ENCODE assay signal across 9 cellular contexts in the genomic region with DNA sequence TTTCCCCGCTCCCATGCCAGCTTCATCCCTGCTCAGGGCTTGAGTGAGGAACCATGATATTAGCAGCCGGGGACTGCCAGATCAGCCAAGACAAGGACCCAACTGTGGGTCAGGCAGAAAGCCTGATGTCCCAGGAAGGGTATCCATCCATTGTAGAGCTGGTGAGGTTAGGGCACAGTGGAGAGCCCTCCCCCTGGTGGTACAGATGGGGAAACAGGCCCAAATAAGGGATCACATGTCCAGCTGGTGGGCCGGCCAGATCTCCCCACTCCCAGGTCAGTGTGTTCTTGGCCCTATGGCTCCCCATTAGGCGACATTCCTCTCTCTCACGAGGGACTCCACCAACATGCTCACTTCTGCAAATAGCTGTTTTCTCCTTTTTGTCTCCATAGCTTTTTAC. TPM values are rescaled to one million over a fixed set of nuclear protein-coding genes. Genes with fewer than 3 reads are reported as not detected.
DNase-seq lines count a peak whose midpoint lies in the region; ATAC-seq, FAIRE-seq and TF ChIP-seq lines count a peak whose summit lies in the region.
"Had no signal": no experiment of that assay in that cellular context is flagged by ENCODE, and none has a peak within 500 bp of the region (broad histone marks: within the 10 kb centered on the region; RNA-seq: fewer than 3 reads in every experiment).

No MANE protein-coding gene starts in this region.

- H3K27me3 ChIP-seq in GM12878 (replicated peaks in 1 of 2; ENCODE audit: control insufficient read depth in 2 of 2, insufficient read depth in 2 of 2, low read length in 1 of 2) (no peaks in the 10 kb centered on the region; a peak in 1 of 4 replicates), spleen (replicated peaks in 1 of 7) (peaks cover 0 to 21% (median 0%) of the 10 kb centered on the region in 7 donors)

- no peak overlapping the region for H3K4me3 Mint-ChIP-seq in nephron

- in situ Hi-C loops in GM12878 (cut with MboI) = no loop called here

- H3K27ac Mint-ChIP-seq in nephron = peak overlapping the region in 2 of 3 experiments; percentile 9 to 43

- no peak for TF ChIP-seq POLR2A in GM12878 (IDR thresholded peaks at IDR 0.05; ENCODE audit: low read depth, low read length)
- TF ChIP-seq POLR2A in spleen (IDR thresholded peaks at IDR 0.05) = no peak

- POLR2A ChIA-PET in GM12878 (lab: Charles Lee) = interaction anchor here (0.6 to 0.8 kb wide), 2 partner anchors 20 to 28 kb away, joined by 3 to 4 read pairs; a partner anchor contains a TSS

- H3K27me3 Mint-ChIP-seq in nephron (ENCODE audit: low read depth) = peaks cover 9% of the 10 kb centered on the region

- no peak overlapping the region for H3K4me2 ChIP-seq in GM12878 (ENCODE audit: control insufficient read depth, insufficient read depth)

- H3K27ac ChIP-seq in GM12878 (ENCODE audit: control insufficient read depth, insufficient read depth) (no peak overlapping the region), spleen (no peak overlapping the region)

- H3K79me2 ChIP-seq in GM12878 (ENCODE audit: control insufficient read depth, insufficient read depth, low read length) = no peaks in the 10 kb centered on the region

- no peaks in the 10 kb centered on the region for H3K9me3 Mint-ChIP-seq in nephron

- H3K9me3 ChIP-seq in GM12878 (replicated peaks; ENCODE audit: control insufficient read depth, insufficient read depth, low read length) (no peaks in the 10 kb centered on the region), spleen (no peaks in the 10 kb centered on the region)

- SMC1A ChIA-PET in GM12878 (lab: Charles Lee; ENCODE audit: uncharacterized antibody, unreplicated experiment) = interaction anchor here (0.8 to 1.4 kb wide), 6 partner anchors 13 to 175 kb away, joined by 3 to 4 read pairs (median 3); a partner anchor contains a TSS

- no peak overlapping the region for H2AFZ ChIP-seq in GM12878 (ENCODE audit: control insufficient read depth, low read depth, low read length)

- no TSS peak for BruUV-seq in GM12878 (replicated peaks; lab: Mats Ljungman, UMichigan)

- no peak overlapping the region for H3K9ac ChIP-seq in GM12878 (ENCODE audit: control insufficient read depth, insufficient read depth, low read length)

- peak; percentile 33 to 62 (median 42); a peak in 5 of 6 replicates for TF ChIP-seq CTCF in GM12878 (IDR thresholded peaks at IDR 0.05 in 2 of 3, conservative IDR thresholded peaks at IDR 0.05 in 1 of 3; ENCODE audit: control insufficient read depth in 2 of 3, extremely low read depth in 1 of 3, insufficient read depth in 1 of 3, low read depth in 3 of 3, low read length in 3 of 3)
- peak; percentile 24 to 40 (median 31) for TF ChIP-seq CTCF in nephron (IDR thresholded peaks at IDR 0.05; ENCODE audit: unreplicated experiment in 3 of 3)
- peak in 5 of 11 experiments; percentile 30 to 50 (median 34) for TF ChIP-seq CTCF in spleen (IDR thresholded peaks at IDR 0.05 in 8 of 11, conservative IDR thresholded peaks at IDR 0.05 in 3 of 11)

- no peaks in the 10 kb centered on the region for H3K4me1 ChIP-seq in GM12878 (ENCODE audit: control insufficient read depth, insufficient read depth, low read length)
- peaks cover 0 to 10% (median 3%) of the 10 kb centered on the region in 6 donors for H3K4me1 ChIP-seq in spleen

- no peaks in the 10 kb centered on the region for H4K20me1 ChIP-seq in GM12878 (ENCODE audit: control insufficient read depth, insufficient read depth)

- H3K4me3 ChIP-seq in GM12878 (no peak overlapping the region), spleen (no peak overlapping the region)

- FAIRE-seq in GM12878 (lab: Jason Lieb, UNC) (no peak), frontal cortex (lab: Jason Lieb, UNC) (no peak)

- ATAC-seq in GM12878 = peak; percentile 84

- H3K4me1 Mint-ChIP-seq in nephron = peaks cover 20% of the 10 kb centered on the region

- H3K36me3 Mint-ChIP-seq in nephron (ENCODE audit: low read depth) = no peaks in the 10 kb centered on the region

- DNase-seq in GM03348 (ENCODE audit: low spot score) (peak; percentile 64), GM12878 (ENCODE audit: low read depth, low spot score) (no peak), spleen (no peak), NCI-H1417 treated with DMSO at 0.1 percent for 48 hours (lab: John Stamatoyannopoulos, UW) (no peak), frontal cortex (ENCODE audit: low spot score in 2 of 2) (no peak)
- DNase-seq in activated CD8-positive, alpha-beta memory T cell treated with anti-CD3 and anti-CD28 coated beads for 24 hours = no peak
- DNase-seq: T-helper 9 cell had no signal

- intact Hi-C loops in GM12878 (cut with micrococcal nuclease; ENCODE audit: unreplicated experiment) (loop anchor here (2.0 kb wide), 1 partner anchor 45 kb away; no protein-coding TSS in a partner anchor), spleen (cut with DNase I; ENCODE audit: low total_unique reads) (no loop called here)

- 16% methylated on average over 5 of the region's 5 CpGs for WGBS in GM12878 (ENCODE audit: insufficient coverage, insufficient replicate concordance, low lambda C conversion rate, missing lambda C conversion rate)
- 64 to 84% (median 79%) methylated on average over 5 of the region's 5 CpGs for WGBS in spleen, 5 donors

- TF ChIP-seq EP300 in Ishikawa (IDR thresholded peaks at IDR 0.05; ENCODE audit: borderline replicate concordance) = no peak
- no peak for TF ChIP-seq EP300 in GM12878 (IDR thresholded peaks at IDR 0.05; ENCODE audit: borderline replicate concordance in 1 of 2, control insufficient read depth in 1 of 2, low read depth in 2 of 2, low read length in 2 of 2)

- RAD21 ChIA-PET in GM12878 (lab: Charles Lee; ENCODE audit: unreplicated experiment) = interaction anchor here (0.9 to 2.0 kb wide), 5 partner anchors 13 to 47 kb away, joined by 3 to 8 read pairs (median 3); no protein-coding TSS in a partner anchor

- CTCF ChIA-PET in GM12878 (lab: Yijun Ruan, JAX) = interaction anchor here (0.7 to 9.3 kb wide), 14 partner anchors 9 to 183 kb away, joined by 3 to 68 read pairs (median 3); no protein-coding TSS in a partner anchor

- peak; percentile 24; the same call in 1 of the 2 replicates for TF ChIP-seq RAD21 in Ishikawa (IDR thresholded peaks at IDR 0.05; ENCODE audit: low read depth)
- no peak for TF ChIP-seq RAD21 in GM12878 (IDR thresholded peaks at IDR 0.05; ENCODE audit: insufficient read depth, low read depth, low read length)

- H3K36me3 ChIP-seq in GM12878 (ENCODE audit: control insufficient read depth in 2 of 2, insufficient read depth in 2 of 2, low read length in 1 of 2) = no peaks in the 10 kb centered on the region
- H3K36me3 ChIP-seq in spleen = no peaks in the 10 kb centered on the region

RNA-seq across cellular contexts. Expression of a gene that starts 9.0 kb away (rescaled TPM):
- total RNA-seq in GM12878 (2013; cell fraction: nucleolus; rRNA removed) = not detected in 2 replicates
- total RNA-seq in GM12878 (2014; rRNA removed) = not detected in 2 replicates
- total RNA-seq in GM12878 (2014; rRNA removed; fragmentation: Illumina TruSeq; extraction: Trizol) = not detected in 2 replicates
- not detected in 2 replicates for total RNA-seq in GM12878 (2021)
- polyA plus RNA-seq in GM12878 (2011; ENCODE audit: low read depth) = not detected
- not detected in 2 replicates for polyA plus RNA-seq in GM12878 (2011; rRNA removed)
- not detected in 2 replicates for polyA plus RNA-seq in GM12878 (2011; cell fraction: cytosol; rRNA removed)
- polyA plus RNA-seq in GM12878 (2011; cell fraction: nucleus; rRNA removed) = not detected in 2 replicates
- polyA plus RNA-seq in GM12878 (2012) = not detected in 2 replicates
- polyA plus RNA-seq in GM12878 (2014; fragmentation: Illumina TruSeq; extraction: Trizol) = not detected in 2 replicates
- polyA plus RNA-seq in GM12878 (2014; fragmentation: Nextera tagmentation; extraction: Ambion mirVana) = not detected
- not detected in 2 replicates for polyA plus RNA-seq in GM12878 (2014; rRNA removed)
- polyA plus RNA-seq in GM12878 (2016; fragmentation: Nextera tagmentation; extraction: Ambion mirVana) = not detected
- not detected in 2 replicates for polyA minus RNA-seq in GM12878 (2011; rRNA and poly(A)+ RNA removed)
- not detected in 2 replicates for polyA minus RNA-seq in GM12878 (2011; cell fraction: cytosol; rRNA and poly(A)+ RNA removed)
- not detected in 2 replicates for polyA minus RNA-seq in GM12878 (2011; cell fraction: nucleus; rRNA and poly(A)+ RNA removed)
- under 1 TPM in 2 of 7 donors, not detected in 5; 0.25 to 0.47 TPM for total RNA-seq in spleen
- polyA plus RNA-seq in spleen = 1 to 10 TPM in 1 of 3 donors, under 1 TPM in 2; 0.26 to 1.3 (median 0.41) TPM
- total RNA-seq in frontal cortex = not detected

RNA-seq across cellular contexts. Expression of a gene that starts 14.3 kb away (rescaled TPM):
- total RNA-seq in GM12878 (2013; cell fraction: nucleolus; rRNA removed) = not detected in 2 replicates
- total RNA-seq in GM12878 (2014; rRNA removed) (0.06 and 0.11 TPM in 2 replicates), GM12878 (2014; rRNA removed; fragmentation: Illumina TruSeq; extraction: Trizol) (0.05 TPM in 1 of 2 replicates, not detected in the other), GM12878 (2021) (0.08 TPM in 1 of 2 replicates, not detected in the other), spleen (not detected), frontal cortex (2.9 TPM)
- not detected for polyA plus RNA-seq in GM12878 (2011; ENCODE audit: low read depth)
- polyA plus RNA-seq in GM12878 (2011; rRNA removed) (not detected in 2 replicates), GM12878 (2014; fragmentation: Illumina TruSeq; extraction: Trizol) (0.01 TPM in 1 of 2 replicates, not detected in the other), GM12878 (2014; fragmentation: Nextera tagmentation; extraction: Ambion mirVana) (not detected), GM12878 (2014; rRNA removed) (0.04 TPM in 1 of 2 replicates, not detected in the other), GM12878 (2016; fragmentation: Nextera tagmentation; extraction: Ambion mirVana) (under 1 TPM in 1 of 2 experiments, not detected in 1; 0.15 TPM), spleen (under 1 TPM in 2 of 3 donors, not detected in 1; 0.03 to 0.10 TPM)
- 0.01 TPM in 1 of 2 replicates, not detected in the other for polyA plus RNA-seq in GM12878 (2011; cell fraction: cytosol; rRNA removed)
- 0.03 TPM in 2 replicates for polyA plus RNA-seq in GM12878 (2011; cell fraction: nucleus; rRNA removed)
- polyA plus RNA-seq in GM12878 (2012) = 0.13 and 0.16 TPM in 2 replicates
- not detected in 2 replicates for polyA minus RNA-seq in GM12878 (2011; rRNA and poly(A)+ RNA removed)
- polyA minus RNA-seq in GM12878 (2011; cell fraction: cytosol; rRNA and poly(A)+ RNA removed) = not detected in 2 replicates
- polyA minus RNA-seq in GM12878 (2011; cell fraction: nucleus; rRNA and poly(A)+ RNA removed) = not detected in 2 replicates

RNA-seq across cellular contexts. Expression of a gene that starts 19.9 kb away (rescaled TPM):
- 33.8 and 34.4 TPM in 2 replicates for total RNA-seq in GM12878 (2013; cell fraction: nucleolus; rRNA removed)
- total RNA-seq in GM12878 (2014; rRNA removed) (1.8 and 3.0 TPM in 2 replicates), GM12878 (2014; rRNA removed; fragmentation: Illumina TruSeq; extraction: Trizol) (1.2 and 1.4 TPM in 2 replicates), GM12878 (2021) (2.2 and 3.3 TPM in 2 replicates), spleen (100 to 1,000 TPM in 3 of 7 donors, 10 to 100 TPM in 4; 66.8 to 144 (median 97.1) TPM), frontal cortex (12.2 TPM)
- 0.93 TPM for polyA plus RNA-seq in GM12878 (2011; ENCODE audit: low read depth)
- polyA plus RNA-seq in GM12878 (2011; rRNA removed) (0.64 and 0.65 TPM in 2 replicates), GM12878 (2014; fragmentation: Illumina TruSeq; extraction: Trizol) (0.41 and 0.90 TPM in 2 replicates), GM12878 (2014; fragmentation: Nextera tagmentation; extraction: Ambion mirVana) (under 1 TPM; 0.02 to 0.16 TPM), GM12878 (2014; rRNA removed) (0.94 and 2.1 TPM in 2 replicates), GM12878 (2016; fragmentation: Nextera tagmentation; extraction: Ambion mirVana) (1 to 10 TPM; 1.5 to 1.7 TPM), spleen (10 to 100 TPM; 12.8 to 27.4 (median 14.2) TPM)
- polyA plus RNA-seq in GM12878 (2011; cell fraction: cytosol; rRNA removed) = 0.87 and 1.5 TPM in 2 replicates
- polyA plus RNA-seq in GM12878 (2011; cell fraction: nucleus; rRNA removed) = 2.1 and 4.4 TPM in 2 replicates
- polyA plus RNA-seq in GM12878 (2012) = 2.0 and 2.7 TPM in 2 replicates
- 2.6 and 2.8 TPM in 2 replicates for polyA minus RNA-seq in GM12878 (2011; rRNA and poly(A)+ RNA removed)
- 0.94 and 1.6 TPM in 2 replicates for polyA minus RNA-seq in GM12878 (2011; cell fraction: cytosol; rRNA and poly(A)+ RNA removed)
- 2.8 and 4.2 TPM in 2 replicates for polyA minus RNA-seq in GM12878 (2011; cell fraction: nucleus; rRNA and poly(A)+ RNA removed)
